ENCODE assay signal across 17 cellular contexts in genomic region chr5:171537923-171538537, GRCh38.
A peak's percentile ranks its signal among the peaks of the same experiment; 100 is the strongest.
DNase-seq lines count a peak whose midpoint lies in the region; ATAC-seq and TF ChIP-seq lines count a peak whose summit lies in the region.
"Had no signal": no experiment of that assay in that cellular context is flagged by ENCODE, and none has a peak within 500 bp of the region (broad histone marks: within the 10 kb centered on the region; RNA-seq: fewer than 3 reads in every experiment).

No MANE protein-coding gene starts in this region.

- ATAC-seq in WTC11: no peak
- ATAC-seq in GM21515 (IDR thresholded peaks at IDR 0.05; ENCODE audit: unreplicated experiment): no peak
- ATAC-seq: GM12878, GM23338, HepG2 had no signal

- CTCF ChIA-PET in WTC11 (lab: Charles Lee) (interaction anchor here (0.6 kb wide), 1 partner anchor 11 kb away, joined by 4 read pairs; no protein-coding TSS in a partner anchor), GM10248 (lab: Yijun Ruan, JAX) (no interaction called here)

- H3K9me3 Mint-ChIP-seq in WTC11 (peaks cover 3% of the 10 kb centered on the region), osteocyte (ENCODE audit: unreplicated experiment) (no peaks in the 10 kb centered on the region)
- H3K9me3 Mint-ChIP-seq: CD8-positive, alpha-beta memory T cell; GM23338; H9; HFFc6 had no signal

- no peak overlapping the region for H3K27ac Mint-ChIP-seq in WTC11
- no peak overlapping the region for H3K27ac Mint-ChIP-seq in osteocyte (ENCODE audit: unreplicated experiment)
- H3K27ac Mint-ChIP-seq: CD8-positive, alpha-beta memory T cell; GM23338; H9; HFFc6 had no signal

- H3K27me3 Mint-ChIP-seq in WTC11 (ENCODE audit: low read depth) (peaks cover 6% of the 10 kb centered on the region; the same call in 1 of the 2 replicates), osteocyte (ENCODE audit: unreplicated experiment) (peaks cover 3% of the 10 kb centered on the region)

- POLR2A ChIA-PET in WTC11 (lab: Charles Lee): no interaction called here
- POLR2A ChIA-PET in GM10248 (lab: Yijun Ruan, JAX): no interaction called here

- no peak overlapping the region for H3K4me3 ChIP-seq in epithelial cell of proximal tubule (ENCODE audit: low read depth, low read length)
- H3K4me3 ChIP-seq: BLaER1, GM12878, GM23338 had no signal

- peaks cover 39% of the 10 kb centered on the region for H3K4me1 Mint-ChIP-seq in WTC11
- H3K4me1 Mint-ChIP-seq in osteocyte (ENCODE audit: unreplicated experiment): peaks cover 2% of the 10 kb centered on the region
- H3K4me1 Mint-ChIP-seq: CD8-positive, alpha-beta memory T cell had no signal

- H3K4me3 Mint-ChIP-seq in WTC11: no peak overlapping the region
- no peak overlapping the region for H3K4me3 Mint-ChIP-seq in osteocyte (ENCODE audit: unreplicated experiment)
- H3K4me3 Mint-ChIP-seq: CD8-positive, alpha-beta memory T cell; GM23338; H9; HFFc6 had no signal

- peak; percentile 13 for DNase-seq in NCI-H748 (lab: John Stamatoyannopoulos, UW; ENCODE audit: unreplicated experiment)
- DNase-seq in NCI-H748 treated with DMSO at 0.1 percent for 48 hours (lab: John Stamatoyannopoulos, UW): no peak
- DNase-seq in WTC11 (ENCODE audit: low spot score): no peak
- no peak for DNase-seq in epithelial cell of proximal tubule (ENCODE audit: low read depth)
- peak; percentile 42 for DNase-seq in osteocyte (ENCODE audit: extremely low spot score, unreplicated experiment)
- DNase-seq in NCI-H524 (lab: John Stamatoyannopoulos, UW): no peak
- DNase-seq in GM10248 (ENCODE audit: extremely low spot score): no peak
- DNase-seq: AML-193; CD8-positive, alpha-beta memory T cell; DMS53; H9 had no signal

- no peaks in the 10 kb centered on the region for H3K36me3 Mint-ChIP-seq in WTC11
- H3K36me3 Mint-ChIP-seq in osteocyte (ENCODE audit: unreplicated experiment): no peaks in the 10 kb centered on the region

- TF ChIP-seq CTCF in WTC11 (IDR thresholded peaks at IDR 0.05) (no peak), epithelial cell of proximal tubule (conservative IDR thresholded peaks at IDR 0.05; ENCODE audit: low read depth, low read length) (peak; percentile 55), osteocyte (IDR thresholded peaks at IDR 0.05) (no peak), GM10248 (IDR thresholded peaks at IDR 0.05; ENCODE audit: control extremely low read depth, extremely low read depth, low read depth, missing control alignments) (no peak)

TF ChIP-seq in WTC11, 78 proteins besides CTCF, POLR2A, EP300 and RAD21:
- TF ChIP-seq, protein P1, sequence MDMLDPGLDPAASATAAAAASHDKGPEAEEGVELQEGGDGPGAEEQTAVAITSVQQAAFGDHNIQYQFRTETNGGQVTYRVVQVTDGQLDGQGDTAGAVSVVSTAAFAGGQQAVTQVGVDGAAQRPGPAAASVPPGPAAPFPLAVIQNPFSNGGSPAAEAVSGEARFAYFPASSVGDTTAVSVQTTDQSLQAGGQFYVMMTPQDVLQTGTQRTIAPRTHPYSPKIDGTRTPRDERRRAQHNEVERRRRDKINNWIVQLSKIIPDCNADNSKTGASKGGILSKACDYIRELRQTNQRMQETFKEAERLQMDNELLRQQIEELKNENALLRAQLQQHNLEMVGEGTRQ (CRISPR knock-in tag; IDR thresholded peaks at IDR 0.05): peak; percentile 73
- TF ChIP-seq NFYB (CRISPR knock-in tag; conservative IDR thresholded peaks at IDR 0.05; ENCODE audit: low read depth): peak; percentile 68
- TF ChIP-seq, protein P2, sequence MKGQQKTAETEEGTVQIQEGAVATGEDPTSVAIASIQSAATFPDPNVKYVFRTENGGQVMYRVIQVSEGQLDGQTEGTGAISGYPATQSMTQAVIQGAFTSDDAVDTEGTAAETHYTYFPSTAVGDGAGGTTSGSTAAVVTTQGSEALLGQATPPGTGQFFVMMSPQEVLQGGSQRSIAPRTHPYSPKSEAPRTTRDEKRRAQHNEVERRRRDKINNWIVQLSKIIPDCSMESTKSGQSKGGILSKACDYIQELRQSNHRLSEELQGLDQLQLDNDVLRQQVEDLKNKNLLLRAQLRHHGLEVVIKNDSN (CRISPR knock-in tag; IDR thresholded peaks at IDR 0.05): peak; percentile 23; the same call in 1 of the 2 replicates
- TF ChIP-seq AFF4 (CRISPR knock-in tag; IDR thresholded peaks at IDR 0.05; ENCODE audit: borderline replicate concordance): no peak

Comparison
In these comparisons a context has a peak if more than half of its experiments do, and no peak if none do; other contexts are left out.
1. DNase-seq: peak in NCI-H748 (single experiment) and osteocyte (single experiment); none in NCI-H748 treated with DMSO at 0.1 percent for 48 hours (single experiment), WTC11 (single experiment), epithelial cell of proximal tubule (single experiment), NCI-H524 (0 of 2) and GM10248 (single experiment).